Comparison of ENCODE assay signal across 8 cellular contexts in genomic region chr2:105337122-105338019, GRCh38. TPM values are rescaled to one million over a fixed set of nuclear protein-coding genes. Genes with fewer than 3 reads are reported as not detected.
A peak's percentile ranks its signal among the peaks of the same experiment; 100 is the strongest.
DNase-seq lines count a peak whose midpoint lies in the region; ATAC-seq and TF ChIP-seq lines count a peak whose summit lies in the region.

C2orf49 (plus strand) TSS chr2:105337540; CDS start chr2:105337588, 48 bp downstream.

- H3K4me3 Mint-ChIP-seq in IgD-negative memory B cell: peak within 1 kb of the TSS; percentile 96 to 100 (median 98)

- intact Hi-C loops in mucosa of descending colon (cut with DNase I, micrococcal nuclease): no loop called here

- peak; percentile 80 for DNase-seq in DMS114 treated with DMSO at 0.1 percent for 48 hours (lab: John Stamatoyannopoulos, UW; ENCODE audit: unreplicated experiment)
- peak; percentile 94 for DNase-seq in OCI-M1 (lab: John Stamatoyannopoulos, UW)
- DNase-seq in activated T-cell treated with anti-CD3 and anti-CD28 coated beads for 24 hours (ENCODE audit: low read depth): peak; percentile 89
- DNase-seq in epithelial cell of proximal tubule (ENCODE audit: low read depth): no peak
- DNase-seq in mucosa of descending colon: peak; percentile 90 to 92 (median 90)
- DNase-seq in stimulated activated CD8-positive, alpha-beta memory T cell treated with anti-CD3 and anti-CD28 coated beads, Interleukin-4, amount 100 ng/mL, for 24 hours (ENCODE audit: low read depth): peak; percentile 85

- H3K9me3 Mint-ChIP-seq in IgD-negative memory B cell: no peaks in the 10 kb centered on the region

- no peaks in the 10 kb centered on the region for H3K36me3 Mint-ChIP-seq in IgD-negative memory B cell

- H3K27ac Mint-ChIP-seq in IgD-negative memory B cell: peak within 1 kb of the TSS; percentile 98 to 100 (median 100)

- H3K4me1 ChIP-seq in mucosa of descending colon (ENCODE audit: low read depth): peaks cover 18% of the 10 kb centered on the region

- no peaks in the 10 kb centered on the region for H3K27me3 Mint-ChIP-seq in IgD-negative memory B cell

- ATAC-seq in GM21529 (IDR thresholded peaks at IDR 0.05; ENCODE audit: unreplicated experiment) (peak; percentile 91), mucosa of descending colon (peak; percentile 96)

- no peaks in the 10 kb centered on the region for H3K36me3 ChIP-seq in mucosa of descending colon (ENCODE audit: low read depth)

- peaks cover 20 to 23% (median 22%) of the 10 kb centered on the region in 3 donors for H3K4me1 Mint-ChIP-seq in IgD-negative memory B cell

- H3K4me3 ChIP-seq in epithelial cell of proximal tubule (ENCODE audit: low read depth, low read length) (peak within 1 kb of the TSS; percentile 97), mucosa of descending colon (peak within 1 kb of the TSS; percentile 72)

- TF ChIP-seq CTCF in epithelial cell of proximal tubule (conservative IDR thresholded peaks at IDR 0.05; ENCODE audit: low read depth, low read length): no peak
- no peak for TF ChIP-seq CTCF in mucosa of descending colon (IDR thresholded peaks at IDR 0.05)

- no peaks in the 10 kb centered on the region for H3K9me3 ChIP-seq in mucosa of descending colon

RNA-seq across cellular contexts. Expression of gene C2orf49, which starts in this region (rescaled TPM):
- polyA plus RNA-seq in IgD-negative memory B cell: 11.3 TPM
- total RNA-seq in epithelial cell of proximal tubule: 14.3 and 21.2 TPM in 2 replicates
- total RNA-seq in mucosa of descending colon: 10 to 100 TPM; 11.0 to 21.0 (median 11.6) TPM
